Comparison of ENCODE assay signal across 11 cellular contexts in genomic region chr17:80187090-80187489, GRCh38. TPM values are rescaled to one million over a fixed set of nuclear protein-coding genes. Genes with fewer than 3 reads are reported as not detected.
DNase-seq lines count a peak whose midpoint lies in the region; ATAC-seq, FAIRE-seq and TF ChIP-seq lines count a peak whose summit lies in the region.
"Had no signal": no experiment of that assay in that cellular context is flagged by ENCODE, and none has a peak within 500 bp of the region (broad histone marks: within the 10 kb centered on the region; RNA-seq: fewer than 3 reads in every experiment).

No MANE protein-coding gene starts in this region.

- H3K4me3 ChIP-seq in adrenal gland (peak overlapping the region in 2 of 4 donors; percentile 5 to 50), gastroesophageal sphincter (no peak overlapping the region), small intestine (ENCODE audit: low read depth in 1 of 2, low read length in 2 of 2) (no peak overlapping the region)
- H3K4me3 ChIP-seq: GM12878 had no signal

- no peaks in the 10 kb centered on the region for H3K36me3 Mint-ChIP-seq in stimulated activated naive B cell treated with anti-CD40 and anti-IgM and Interleukin-4, amounts not matched to agents 10 μg/mL and 1 μg/mL and 100 μg/mL, for 72 hours
- H3K36me3 Mint-ChIP-seq in type B pancreatic cell, result no peaks in the 10 kb centered on the region

- H3K4me1 Mint-ChIP-seq in stimulated activated naive B cell treated with anti-CD40 and anti-IgM and Interleukin-4, amounts not matched to agents 10 μg/mL and 1 μg/mL and 100 μg/mL, for 72 hours, result no peaks in the 10 kb centered on the region
- peaks cover 9% of the 10 kb centered on the region for H3K4me1 Mint-ChIP-seq in type B pancreatic cell (ENCODE audit: unreplicated experiment)

- H3K27me3 ChIP-seq in adrenal gland, result no peaks in the 10 kb centered on the region
- H3K27me3 ChIP-seq in gastroesophageal sphincter, result peaks cover 51% of the 10 kb centered on the region
- H3K27me3 ChIP-seq in small intestine (ENCODE audit: control insufficient read depth in 2 of 2, insufficient read depth in 2 of 2, low read length in 2 of 2), result no peaks in the 10 kb centered on the region

- TF ChIP-seq POLR2A in adrenal gland (IDR thresholded peaks at IDR 0.05) (peak in 1 of 2 donors; percentile 62), gastroesophageal sphincter (IDR thresholded peaks at IDR 0.05) (no peak)

- no peak overlapping the region for H3K27ac Mint-ChIP-seq in stimulated activated naive B cell treated with anti-CD40 and anti-IgM and Interleukin-4, amounts not matched to agents 10 μg/mL and 1 μg/mL and 100 μg/mL, for 72 hours
- H3K27ac Mint-ChIP-seq in type B pancreatic cell, result no peak overlapping the region

- peaks cover 5 to 14% of the 10 kb centered on the region in 2 donors for H3K27me3 Mint-ChIP-seq in stimulated activated naive B cell treated with anti-CD40 and anti-IgM and Interleukin-4, amounts not matched to agents 10 μg/mL and 1 μg/mL and 100 μg/mL, for 72 hours
- no peaks in the 10 kb centered on the region for H3K27me3 Mint-ChIP-seq in type B pancreatic cell

- intact Hi-C loops in adrenal gland (cut with DNase I), result no loop called here

- H3K4me1 ChIP-seq in adrenal gland (replicated peaks in 1 of 2), result peaks cover 4 to 11% of the 10 kb centered on the region in 2 donors
- H3K4me1 ChIP-seq in gastroesophageal sphincter, result peaks cover 0 to 21% (median 0%) of the 10 kb centered on the region in 3 donors
- H3K4me1 ChIP-seq in small intestine (ENCODE audit: control insufficient read depth in 2 of 2, insufficient read depth in 1 of 2, low read depth in 1 of 2, low read length in 1 of 2), result peaks cover 0 to 3% of the 10 kb centered on the region in 2 donors

- ATAC-seq in gastroesophageal sphincter, result peak; percentile 53
- no peak for ATAC-seq in stimulated activated naive B cell treated with anti-CD40 and anti-IgM and Interleukin-4, amounts not matched to agents 10 μg/mL and 1 μg/mL and 100 μg/mL, for 72 hours (replicated peaks)
- ATAC-seq: GM12878 had no signal

- TF ChIP-seq EP300 in gastroesophageal sphincter (IDR thresholded peaks at IDR 0.05), result no peak

- H3K4me3 Mint-ChIP-seq in stimulated activated naive B cell treated with anti-CD40 and anti-IgM and Interleukin-4, amounts not matched to agents 10 μg/mL and 1 μg/mL and 100 μg/mL, for 72 hours, result no peak overlapping the region
- no peak overlapping the region for H3K4me3 Mint-ChIP-seq in type B pancreatic cell

- no peak for FAIRE-seq in small intestine (lab: Jason Lieb, UNC)
- FAIRE-seq: GM12878 had no signal

- H3K9me3 ChIP-seq in adrenal gland (replicated peaks in 1 of 3), result no peaks in the 10 kb centered on the region
- H3K9me3 ChIP-seq in gastroesophageal sphincter, result no peaks in the 10 kb centered on the region
- no peaks in the 10 kb centered on the region for H3K9me3 ChIP-seq in small intestine (ENCODE audit: control insufficient read depth, low read depth)

- DNase-seq in HT1080 (ENCODE audit: low read depth) (peak; percentile 45), adrenal gland (peak; percentile 67 to 89 (median 81)), stromal cell of bone marrow (ENCODE audit: low read depth) (peak; percentile 16), T1000 (lab: John Stamatoyannopoulos, UW) (no peak), small intestine (no peak), type B pancreatic cell (ENCODE audit: extremely low spot score, unreplicated experiment) (no peak)
- no peak for DNase-seq in stimulated activated naive B cell treated with anti-CD40 and anti-IgM and Interleukin-4, amounts not matched to agents 10 μg/mL and 1 μg/mL and 100 μg/mL, for 72 hours
- DNase-seq: activated gamma-delta T cell, NCI-H524 had no signal

- TF ChIP-seq CTCF in adrenal gland (IDR thresholded peaks at IDR 0.05) (no peak), gastroesophageal sphincter (IDR thresholded peaks at IDR 0.05) (no peak), type B pancreatic cell (conservative IDR thresholded peaks at IDR 0.05) (no peak)

- H3K36me3 ChIP-seq in adrenal gland (replicated peaks in 1 of 2) (no peaks in the 10 kb centered on the region), gastroesophageal sphincter (no peaks in the 10 kb centered on the region), small intestine (ENCODE audit: control insufficient read depth in 2 of 2, insufficient read depth in 2 of 2, low read length in 2 of 2) (no peaks in the 10 kb centered on the region)

- no peaks in the 10 kb centered on the region for H3K9me3 Mint-ChIP-seq in stimulated activated naive B cell treated with anti-CD40 and anti-IgM and Interleukin-4, amounts not matched to agents 10 μg/mL and 1 μg/mL and 100 μg/mL, for 72 hours
- H3K9me3 Mint-ChIP-seq in type B pancreatic cell, result no peaks in the 10 kb centered on the region

- 41 to 64% (median 58%) methylated on average over 16 of the region's 16 CpGs for WGBS in adrenal gland, 4 donors
- 67 to 75% methylated on average over 13 to 16 of the region's 16 CpGs for WGBS in gastroesophageal sphincter (ENCODE audit: low coverage in 1 of 2), 2 donors
- 46 to 65% (median 53%) methylated on average over 16 of the region's 16 CpGs for WGBS in small intestine, 3 donors

- H3K27ac ChIP-seq in adrenal gland (peak overlapping the region; percentile 69 to 96 (median 78)), gastroesophageal sphincter (peak overlapping the region in 1 of 4 donors; percentile 20), small intestine (ENCODE audit: low read depth in 1 of 2, low read length in 1 of 2) (peak overlapping the region in 1 of 2 donors; percentile 69)

RNA-seq across cellular contexts. Expression of gene CARD14, which starts 17.3 kb away (rescaled TPM):
- total RNA-seq in HT1080 (2014; rRNA removed; shearing (Covaris generic)), result not detected in 2 replicates
- polyA plus RNA-seq in HT1080 (2015; cell fraction: cytosol; rRNA removed), result 0.07 TPM in 1 of 2 replicates, not detected in the other
- 0.05 and 0.42 TPM in 2 replicates for polyA plus RNA-seq in HT1080 (2015; cell fraction: nucleus; rRNA removed)
- total RNA-seq in adrenal gland (1 to 10 TPM in 6 of 8 donors, under 1 TPM in 2; 0.30 to 3.4 (median 1.8) TPM), gastroesophageal sphincter (under 1 TPM in 2 of 4 donors, not detected in 2; 0.78 to 0.81 TPM), type B pancreatic cell (ENCODE audit: low replicate concordance) (1.9 and 6.7 TPM in 2 replicates)
- polyA plus RNA-seq in adrenal gland (1 to 10 TPM in 1 of 3 donors, under 1 TPM in 2; 0.72 to 1.1 (median 0.81) TPM), small intestine (1 to 10 TPM in 2 of 3 donors, under 1 TPM in 1; 0.81 to 3.1 (median 1.3) TPM)
- total RNA-seq: GM12878 had no signal

RNA-seq across cellular contexts. Expression of gene SGSH, which starts 33.0 kb away (rescaled TPM):
- total RNA-seq in HT1080 (2014; rRNA removed; shearing (Covaris generic)), result 3.5 and 6.0 TPM in 2 replicates
- polyA plus RNA-seq in HT1080 (2015; cell fraction: cytosol; rRNA removed), result 12.8 and 19.3 TPM in 2 replicates
- polyA plus RNA-seq in HT1080 (2015; cell fraction: nucleus; rRNA removed), result 54.3 and 60.6 TPM in 2 replicates
- total RNA-seq in adrenal gland (100 to 1,000 TPM in 4 of 8 donors, 10 to 100 TPM in 4; 48.0 to 194 (median 89.3) TPM), gastroesophageal sphincter (10 to 100 TPM; 16.8 to 39.2 (median 18.2) TPM), type B pancreatic cell (ENCODE audit: low replicate concordance) (40.5 and 45.4 TPM in 2 replicates)
- polyA plus RNA-seq in adrenal gland (100 to 1,000 TPM in 2 of 3 donors, 10 to 100 TPM in 1; 33.3 to 167 (median 136) TPM), small intestine (10 to 100 TPM; 24.4 to 38.4 (median 30.6) TPM)

RNA-seq across cellular contexts. Expression of gene SLC26A11, which starts 33.1 kb away (rescaled TPM):
- 1.5 and 4.0 TPM in 2 replicates for total RNA-seq in HT1080 (2014; rRNA removed; shearing (Covaris generic))
- 1.6 and 2.4 TPM in 2 replicates for polyA plus RNA-seq in HT1080 (2015; cell fraction: cytosol; rRNA removed)
- 10.8 and 11.4 TPM in 2 replicates for polyA plus RNA-seq in HT1080 (2015; cell fraction: nucleus; rRNA removed)
- total RNA-seq in adrenal gland (100 to 1,000 TPM in 1 of 8 donors, 10 to 100 TPM in 7; 27.0 to 101 (median 50.5) TPM), gastroesophageal sphincter (10 to 100 TPM in 3 of 4 donors, 1 to 10 TPM in 1; 7.9 to 19.7 (median 13.7) TPM), type B pancreatic cell (ENCODE audit: low replicate concordance) (23.6 and 26.4 TPM in 2 replicates)
- polyA plus RNA-seq in adrenal gland (10 to 100 TPM; 14.0 to 78.3 (median 58.2) TPM), small intestine (1 to 10 TPM; 7.3 to 8.7 (median 8.1) TPM)

RNA-seq across cellular contexts. Expression of gene EIF4A3, which starts 40.2 kb away (rescaled TPM):
- 150 TPM in 2 replicates for total RNA-seq in HT1080 (2014; rRNA removed; shearing (Covaris generic))
- polyA plus RNA-seq in HT1080 (2015; cell fraction: cytosol; rRNA removed), result 72.9 and 83.4 TPM in 2 replicates
- 101 and 102 TPM in 2 replicates for polyA plus RNA-seq in HT1080 (2015; cell fraction: nucleus; rRNA removed)
- total RNA-seq in adrenal gland (100 to 1,000 TPM in 2 of 8 donors, 10 to 100 TPM in 6; 31.0 to 161 (median 81.0) TPM), gastroesophageal sphincter (10 to 100 TPM; 37.9 to 61.6 (median 49.0) TPM), type B pancreatic cell (ENCODE audit: low replicate concordance) (104 and 112 TPM in 2 replicates)
- polyA plus RNA-seq in adrenal gland (100 to 1,000 TPM in 1 of 3 donors, 10 to 100 TPM in 2; 31.2 to 146 (median 35.5) TPM), small intestine (10 to 100 TPM; 47.2 to 84.9 (median 49.7) TPM)

Comparison
In these comparisons a context has a peak if more than half of its experiments do, and no peak if none do; other contexts are left out.
1. DNase-seq: peak in HT1080 (single experiment), adrenal gland (7 of 7) and stromal cell of bone marrow (single experiment); none in T1000 (single experiment), stimulated activated naive B cell treated with anti-CD40 and anti-IgM and Interleukin-4, amounts not matched to agents 10 μg/mL and 1 μg/mL and 100 μg/mL, for 72 hours (single experiment), small intestine (single experiment) and type B pancreatic cell (single experiment).